Comparison of ENCODE assay signal across 1 cellular context in genomic region chr1:1004780-1005697, GRCh38.
TF ChIP-seq lines count a peak whose summit lies in the region.

No MANE protein-coding gene starts in this region.

TF ChIP-seq in HepG2, 621 proteins besides CTCF, POLR2A, EP300 and RAD21 (continued from another document and continues in another):
- TF ChIP-seq, protein P1, sequence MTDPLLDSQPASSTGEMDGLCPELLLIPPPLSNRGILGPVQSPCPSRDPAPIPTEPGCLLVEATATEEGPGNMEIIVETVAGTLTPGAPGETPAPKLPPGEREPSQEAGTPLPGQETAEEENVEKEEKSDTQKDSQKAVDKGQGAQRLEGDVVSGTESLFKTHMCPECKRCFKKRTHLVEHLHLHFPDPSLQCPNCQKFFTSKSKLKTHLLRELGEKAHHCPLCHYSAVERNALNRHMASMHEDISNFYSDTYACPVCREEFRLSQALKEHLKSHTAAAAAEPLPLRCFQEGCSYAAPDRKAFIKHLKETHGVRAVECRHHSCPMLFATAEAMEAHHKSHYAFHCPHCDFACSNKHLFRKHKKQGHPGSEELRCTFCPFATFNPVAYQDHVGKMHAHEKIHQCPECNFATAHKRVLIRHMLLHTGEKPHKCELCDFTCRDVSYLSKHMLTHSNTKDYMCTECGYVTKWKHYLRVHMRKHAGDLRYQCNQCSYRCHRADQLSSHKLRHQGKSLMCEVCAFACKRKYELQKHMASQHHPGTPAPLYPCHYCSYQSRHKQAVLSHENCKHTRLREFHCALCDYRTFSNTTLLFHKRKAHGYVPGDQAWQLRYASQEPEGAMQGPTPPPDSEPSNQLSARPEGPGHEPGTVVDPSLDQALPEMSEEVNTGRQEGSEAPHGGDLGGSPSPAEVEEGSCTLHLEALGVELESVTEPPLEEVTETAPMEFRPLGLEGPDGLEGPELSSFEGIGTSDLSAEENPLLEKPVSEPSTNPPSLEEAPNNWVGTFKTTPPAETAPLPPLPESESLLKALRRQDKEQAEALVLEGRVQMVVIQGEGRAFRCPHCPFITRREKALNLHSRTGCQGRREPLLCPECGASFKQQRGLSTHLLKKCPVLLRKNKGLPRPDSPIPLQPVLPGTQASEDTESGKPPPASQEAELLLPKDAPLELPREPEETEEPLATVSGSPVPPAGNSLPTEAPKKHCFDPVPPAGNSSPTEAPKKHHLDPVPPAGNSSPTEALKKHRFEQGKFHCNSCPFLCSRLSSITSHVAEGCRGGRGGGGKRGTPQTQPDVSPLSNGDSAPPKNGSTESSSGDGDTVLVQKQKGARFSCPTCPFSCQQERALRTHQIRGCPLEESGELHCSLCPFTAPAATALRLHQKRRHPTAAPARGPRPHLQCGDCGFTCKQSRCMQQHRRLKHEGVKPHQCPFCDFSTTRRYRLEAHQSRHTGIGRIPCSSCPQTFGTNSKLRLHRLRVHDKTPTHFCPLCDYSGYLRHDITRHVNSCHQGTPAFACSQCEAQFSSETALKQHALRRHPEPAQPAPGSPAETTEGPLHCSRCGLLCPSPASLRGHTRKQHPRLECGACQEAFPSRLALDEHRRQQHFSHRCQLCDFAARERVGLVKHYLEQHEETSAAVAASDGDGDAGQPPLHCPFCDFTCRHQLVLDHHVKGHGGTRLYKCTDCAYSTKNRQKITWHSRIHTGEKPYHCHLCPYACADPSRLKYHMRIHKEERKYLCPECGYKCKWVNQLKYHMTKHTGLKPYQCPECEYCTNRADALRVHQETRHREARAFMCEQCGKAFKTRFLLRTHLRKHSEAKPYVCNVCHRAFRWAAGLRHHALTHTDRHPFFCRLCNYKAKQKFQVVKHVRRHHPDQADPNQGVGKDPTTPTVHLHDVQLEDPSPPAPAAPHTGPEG (CRISPR knock-in tag; IDR thresholded peaks at IDR 0.05): 0 out of 2 replicates have a peak, but pooled peaks have one; percentile 16
- TF ChIP-seq NR2F2 (IDR thresholded peaks at IDR 0.05; ENCODE audit: borderline replicate concordance, low read depth) (no peak), NFYC (CRISPR knock-in tag; IDR thresholded peaks at IDR 0.05) (no peak), ZNF124 (CRISPR knock-in tag; IDR thresholded peaks at IDR 0.05) (peak; percentile 31; the same call in 1 of the 2 replicates), ZNF468 (CRISPR knock-in tag; IDR thresholded peaks at IDR 0.05) (no peak), RXRB (CRISPR knock-in tag; IDR thresholded peaks at IDR 0.05; ENCODE audit: borderline replicate concordance) (peak; percentile 41), ZNF768 (CRISPR knock-in tag; IDR thresholded peaks at IDR 0.05) (peak; percentile 33; the same call in 1 of the 2 replicates), ZNF605 (CRISPR knock-in tag; IDR thresholded peaks at IDR 0.05) (peak; percentile 70; the same call in 1 of the 2 replicates), PRDM10 (CRISPR knock-in tag; IDR thresholded peaks at IDR 0.05; ENCODE audit: low read depth) (peak; percentile 66; the same call in 1 of the 2 replicates), FOXK1 (CRISPR knock-in tag; IDR thresholded peaks at IDR 0.05; ENCODE audit: borderline replicate concordance, low read depth) (no peak), AGO1 (IDR thresholded peaks at IDR 0.05; ENCODE audit: low read depth, low read length, poor library complexity, severe bottlenecking) (no peak), REPIN1 (CRISPR knock-in tag; IDR thresholded peaks at IDR 0.05; ENCODE audit: borderline replicate concordance, low read depth) (peak; percentile 37; the same call in 1 of the 2 replicates), TBL1XR1 (IDR thresholded peaks at IDR 0.05; ENCODE audit: borderline replicate concordance, low read length, partially characterized antibody) (no peak), CHD2 (IDR thresholded peaks at IDR 0.05; ENCODE audit: low read depth, low read length) (no peak), ZNF580 (CRISPR knock-in tag; IDR thresholded peaks at IDR 0.05; ENCODE audit: borderline replicate concordance, low read depth) (0 out of 2 replicates have a peak, but pooled peaks have one; percentile 21), POGZ (CRISPR knock-in tag; IDR thresholded peaks at IDR 0.05) (no peak; the same call in 1 of the 2 replicates), PHF5A (CRISPR knock-in tag; IDR thresholded peaks at IDR 0.05; ENCODE audit: low read depth, unreplicated experiment) (peak; percentile 31), HNRNPK (IDR thresholded peaks at IDR 0.05; ENCODE audit: low read depth, low read length, poor library complexity, severe bottlenecking) (no peak), RFXAP (CRISPR knock-in tag; IDR thresholded peaks at IDR 0.05; ENCODE audit: borderline replicate concordance) (no peak; the same call in 1 of the 2 replicates), NFE2L2 (IDR thresholded peaks at IDR 0.05; ENCODE audit: low read length) (no peak), HMG20B (CRISPR knock-in tag; conservative IDR thresholded peaks at IDR 0.05) (0 out of 2 replicates have a peak, but pooled peaks have one; percentile 29), ZNF678 (CRISPR knock-in tag; IDR thresholded peaks at IDR 0.05) (no peak), KAT7 (CRISPR knock-in tag; IDR thresholded peaks at IDR 0.05; ENCODE audit: borderline replicate concordance) (no peak), PHF8 (CRISPR knock-in tag; IDR thresholded peaks at IDR 0.05) (peak; percentile 54), SYNCRIP (IDR thresholded peaks at IDR 0.05; ENCODE audit: insufficient read depth, low read depth, low read length) (no peak), SETDB1 (CRISPR knock-in tag; IDR thresholded peaks at IDR 0.05; ENCODE audit: borderline replicate concordance) (no peak), CREM (IDR thresholded peaks at IDR 0.05) (no peak), CREM (CRISPR knock-in tag; IDR thresholded peaks at IDR 0.05) (no peak), ZNF746 (CRISPR knock-in tag; IDR thresholded peaks at IDR 0.05) (0 out of 2 replicates have a peak, but pooled peaks have one; percentile 54), SAFB2 (CRISPR knock-in tag; IDR thresholded peaks at IDR 0.05; ENCODE audit: borderline replicate concordance, low read depth) (peak; percentile 35; the same call in 1 of the 2 replicates), ZNF510 (CRISPR knock-in tag; IDR thresholded peaks at IDR 0.05; ENCODE audit: low read depth) (no peak), CBX5 (CRISPR knock-in tag; IDR thresholded peaks at IDR 0.05; ENCODE audit: borderline replicate concordance) (peak; percentile 56; the same call in 1 of the 2 replicates)
- TF ChIP-seq, protein P2, sequence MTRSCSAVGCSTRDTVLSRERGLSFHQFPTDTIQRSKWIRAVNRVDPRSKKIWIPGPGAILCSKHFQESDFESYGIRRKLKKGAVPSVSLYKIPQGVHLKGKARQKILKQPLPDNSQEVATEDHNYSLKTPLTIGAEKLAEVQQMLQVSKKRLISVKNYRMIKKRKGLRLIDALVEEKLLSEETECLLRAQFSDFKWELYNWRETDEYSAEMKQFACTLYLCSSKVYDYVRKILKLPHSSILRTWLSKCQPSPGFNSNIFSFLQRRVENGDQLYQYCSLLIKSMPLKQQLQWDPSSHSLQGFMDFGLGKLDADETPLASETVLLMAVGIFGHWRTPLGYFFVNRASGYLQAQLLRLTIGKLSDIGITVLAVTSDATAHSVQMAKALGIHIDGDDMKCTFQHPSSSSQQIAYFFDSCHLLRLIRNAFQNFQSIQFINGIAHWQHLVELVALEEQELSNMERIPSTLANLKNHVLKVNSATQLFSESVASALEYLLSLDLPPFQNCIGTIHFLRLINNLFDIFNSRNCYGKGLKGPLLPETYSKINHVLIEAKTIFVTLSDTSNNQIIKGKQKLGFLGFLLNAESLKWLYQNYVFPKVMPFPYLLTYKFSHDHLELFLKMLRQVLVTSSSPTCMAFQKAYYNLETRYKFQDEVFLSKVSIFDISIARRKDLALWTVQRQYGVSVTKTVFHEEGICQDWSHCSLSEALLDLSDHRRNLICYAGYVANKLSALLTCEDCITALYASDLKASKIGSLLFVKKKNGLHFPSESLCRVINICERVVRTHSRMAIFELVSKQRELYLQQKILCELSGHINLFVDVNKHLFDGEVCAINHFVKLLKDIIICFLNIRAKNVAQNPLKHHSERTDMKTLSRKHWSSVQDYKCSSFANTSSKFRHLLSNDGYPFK (CRISPR knock-in tag; IDR thresholded peaks at IDR 0.05; ENCODE audit: borderline replicate concordance): no peak; the same call in 1 of the 2 replicates
- TF ChIP-seq, protein P3, sequence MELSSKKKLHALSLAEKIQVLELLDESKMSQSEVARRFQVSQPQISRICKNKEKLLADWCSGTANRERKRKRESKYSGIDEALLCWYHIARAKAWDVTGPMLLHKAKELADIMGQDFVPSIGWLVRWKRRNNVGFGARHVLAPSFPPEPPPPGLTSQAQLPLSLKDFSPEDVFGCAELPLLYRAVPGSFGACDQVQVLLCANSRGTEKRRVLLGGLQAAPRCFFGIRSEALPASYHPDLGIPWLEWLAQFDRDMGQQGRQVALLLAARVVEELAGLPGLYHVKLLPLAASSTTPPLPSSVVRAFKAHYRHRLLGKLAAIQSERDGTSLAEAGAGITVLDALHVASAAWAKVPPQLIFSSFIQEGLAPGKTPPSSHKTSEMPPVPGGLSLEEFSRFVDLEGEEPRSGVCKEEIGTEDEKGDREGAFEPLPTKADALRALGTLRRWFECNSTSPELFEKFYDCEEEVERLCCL (CRISPR knock-in tag; IDR thresholded peaks at IDR 0.05; ENCODE audit: borderline replicate concordance): no peak
- TF ChIP-seq, protein P4, sequence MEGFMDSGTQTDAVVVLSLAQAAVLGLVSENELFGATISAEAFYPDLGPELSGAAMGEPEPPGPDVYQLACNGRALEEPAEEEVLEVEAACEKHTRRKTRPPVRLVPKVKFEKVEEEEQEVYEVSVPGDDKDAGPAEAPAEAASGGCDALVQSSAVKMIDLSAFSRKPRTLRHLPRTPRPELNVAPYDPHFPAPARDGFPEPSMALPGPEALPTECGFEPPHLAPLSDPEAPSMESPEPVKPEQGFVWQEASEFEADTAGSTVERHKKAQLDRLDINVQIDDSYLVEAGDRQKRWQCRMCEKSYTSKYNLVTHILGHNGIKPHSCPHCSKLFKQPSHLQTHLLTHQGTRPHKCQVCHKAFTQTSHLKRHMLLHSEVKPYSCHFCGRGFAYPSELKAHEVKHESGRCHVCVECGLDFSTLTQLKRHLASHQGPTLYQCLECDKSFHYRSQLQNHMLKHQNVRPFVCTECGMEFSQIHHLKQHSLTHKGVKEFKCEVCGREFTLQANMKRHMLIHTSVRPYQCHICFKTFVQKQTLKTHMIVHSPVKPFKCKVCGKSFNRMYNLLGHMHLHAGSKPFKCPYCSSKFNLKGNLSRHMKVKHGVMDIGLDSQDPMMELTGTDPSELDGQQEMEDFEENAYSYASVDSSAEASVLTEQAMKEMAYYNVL (CRISPR knock-in tag; IDR thresholded peaks at IDR 0.05; ENCODE audit: borderline replicate concordance): 0 out of 2 replicates have a peak, but pooled peaks have one; percentile 36
- TF ChIP-seq, protein P5, sequence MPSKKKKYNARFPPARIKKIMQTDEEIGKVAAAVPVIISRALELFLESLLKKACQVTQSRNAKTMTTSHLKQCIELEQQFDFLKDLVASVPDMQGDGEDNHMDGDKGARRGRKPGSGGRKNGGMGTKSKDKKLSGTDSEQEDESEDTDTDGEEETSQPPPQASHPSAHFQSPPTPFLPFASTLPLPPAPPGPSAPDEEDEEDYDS (CRISPR knock-in tag; IDR thresholded peaks at IDR 0.05): 0 out of 2 replicates have a peak, but pooled peaks have one; percentile 53
- TF ChIP-seq, protein P6, sequence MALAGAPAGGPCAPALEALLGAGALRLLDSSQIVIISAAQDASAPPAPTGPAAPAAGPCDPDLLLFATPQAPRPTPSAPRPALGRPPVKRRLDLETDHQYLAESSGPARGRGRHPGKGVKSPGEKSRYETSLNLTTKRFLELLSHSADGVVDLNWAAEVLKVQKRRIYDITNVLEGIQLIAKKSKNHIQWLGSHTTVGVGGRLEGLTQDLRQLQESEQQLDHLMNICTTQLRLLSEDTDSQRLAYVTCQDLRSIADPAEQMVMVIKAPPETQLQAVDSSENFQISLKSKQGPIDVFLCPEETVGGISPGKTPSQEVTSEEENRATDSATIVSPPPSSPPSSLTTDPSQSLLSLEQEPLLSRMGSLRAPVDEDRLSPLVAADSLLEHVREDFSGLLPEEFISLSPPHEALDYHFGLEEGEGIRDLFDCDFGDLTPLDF (CRISPR knock-in tag; IDR thresholded peaks at IDR 0.05): no peak
- TF ChIP-seq, protein P7, sequence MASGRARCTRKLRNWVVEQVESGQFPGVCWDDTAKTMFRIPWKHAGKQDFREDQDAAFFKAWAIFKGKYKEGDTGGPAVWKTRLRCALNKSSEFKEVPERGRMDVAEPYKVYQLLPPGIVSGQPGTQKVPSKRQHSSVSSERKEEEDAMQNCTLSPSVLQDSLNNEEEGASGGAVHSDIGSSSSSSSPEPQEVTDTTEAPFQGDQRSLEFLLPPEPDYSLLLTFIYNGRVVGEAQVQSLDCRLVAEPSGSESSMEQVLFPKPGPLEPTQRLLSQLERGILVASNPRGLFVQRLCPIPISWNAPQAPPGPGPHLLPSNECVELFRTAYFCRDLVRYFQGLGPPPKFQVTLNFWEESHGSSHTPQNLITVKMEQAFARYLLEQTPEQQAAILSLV (CRISPR knock-in tag; IDR thresholded peaks at IDR 0.05; ENCODE audit: borderline replicate concordance): peak; percentile 33; the same call in 1 of the 2 replicates
